Comparison of ENCODE assay signal across 18 cellular contexts in genomic region chr17:29077320-29077719, GRCh38. TPM values are rescaled to one million over a fixed set of nuclear protein-coding genes. Genes with fewer than 3 reads are reported as not detected.
DNase-seq lines count a peak whose midpoint lies in the region; ATAC-seq and TF ChIP-seq lines count a peak whose summit lies in the region.
"Had no signal": no experiment of that assay in that cellular context is flagged by ENCODE, and none has a peak within 500 bp of the region (broad histone marks: within the 10 kb centered on the region; RNA-seq: fewer than 3 reads in every experiment).

No MANE protein-coding gene starts in this region.

- 91% methylated on average over 7 of the region's 7 CpGs for WGBS in right cardiac atrium

- peak overlapping the region; percentile 68 for H3K27ac Mint-ChIP-seq in central memory CD8-positive, alpha-beta T cell (ENCODE audit: low read depth)

- no peak overlapping the region for H3K4me2 ChIP-seq in osteoblast (ENCODE audit: insufficient read depth, low read length)

- H3K9me3 Mint-ChIP-seq in central memory CD8-positive, alpha-beta T cell = no peaks in the 10 kb centered on the region
- H3K9me3 Mint-ChIP-seq: CD4-positive, alpha-beta memory T cell had no signal

- H3K36me3 Mint-ChIP-seq in central memory CD8-positive, alpha-beta T cell (ENCODE audit: insufficient read depth) = peaks cover 19% of the 10 kb centered on the region

- H3K4me3 ChIP-seq in right cardiac atrium (ENCODE audit: low read length) (no peak overlapping the region), osteoblast (ENCODE audit: insufficient read depth, low read length) (no peak overlapping the region), vagina (no peak overlapping the region)

- no peak overlapping the region for H3K4me3 Mint-ChIP-seq in central memory CD8-positive, alpha-beta T cell

- H3K79me2 ChIP-seq in osteoblast (ENCODE audit: insufficient read depth, low read length) = no peaks in the 10 kb centered on the region

- H3K36me3 ChIP-seq in osteoblast (ENCODE audit: insufficient read depth, low read length) (peaks cover 11% of the 10 kb centered on the region), vagina (peaks cover 0 to 28% of the 10 kb centered on the region in 2 donors)

- H4K20me1 ChIP-seq in osteoblast (ENCODE audit: insufficient read depth, low read length) = peaks cover 6% of the 10 kb centered on the region

- intact Hi-C loops in Right ventricle myocardium inferior (cut with DNase I) (no loop called here), right cardiac atrium (cut with DNase I) (loop anchor here in 1 of 4 donors (10.0 kb wide), 1 partner anchor 113 kb away; no protein-coding TSS in a partner anchor), vagina (cut with DNase I) (no loop called here)

- H3K9me3 ChIP-seq in right cardiac atrium (ENCODE audit: control insufficient read depth, low read length) (no peaks in the 10 kb centered on the region), osteoblast (ENCODE audit: low read depth, low read length) (no peaks in the 10 kb centered on the region), vagina (no peaks in the 10 kb centered on the region)

- TF ChIP-seq CTCF in osteoblast (IDR thresholded peaks at IDR 0.05; ENCODE audit: extremely low read depth, low read depth, low read length) (no peak), vagina (IDR thresholded peaks at IDR 0.05) (no peak)

- DNase-seq in Right ventricle myocardium inferior (ENCODE audit: missing footprints) (peak; percentile 37), right cardiac atrium (no peak), osteoblast (ENCODE audit: insufficient read length, low spot score, missing footprints) (peak; percentile 55), vagina (ENCODE audit: extremely low spot score in 2 of 2) (no peak), HuH-7.5 (ENCODE audit: low spot score) (no peak)
- no peak for DNase-seq in central memory CD8-positive, alpha-beta T cell (ENCODE audit: low spot score in 2 of 2)
- DNase-seq: 8988T; CD4-positive, alpha-beta memory T cell; HCEC 1CT; KBM-7; NCI-H1436; NCI-H2029 treated with DMSO at 0.1 percent for 48 hours; NCI-H2171 treated with DMSO at 0.1 percent for 48 hours; NCI-H446 treated with DMSO at 0.1 percent for 48 hours; NCI-H748 treated with DMSO at 0.1 percent for 48 hours; OCI-M1 had no signal

- no peak overlapping the region for H2AFZ ChIP-seq in osteoblast (ENCODE audit: low read length)

- no peaks in the 10 kb centered on the region for H3K4me1 ChIP-seq in right cardiac atrium (ENCODE audit: control insufficient read depth, insufficient read depth, low read length)
- H3K4me1 ChIP-seq in osteoblast (ENCODE audit: insufficient read depth, low read length) = peaks cover 11% of the 10 kb centered on the region
- no peaks in the 10 kb centered on the region for H3K4me1 ChIP-seq in vagina

- H3K27me3 ChIP-seq in right cardiac atrium (ENCODE audit: control insufficient read depth, insufficient read depth) = no peaks in the 10 kb centered on the region
- H3K27me3 ChIP-seq in osteoblast (ENCODE audit: insufficient read depth, low read length) = peaks cover 10% of the 10 kb centered on the region
- no peaks in the 10 kb centered on the region for H3K27me3 ChIP-seq in vagina

- no peak for TF ChIP-seq POLR2A in vagina (IDR thresholded peaks at IDR 0.05)

- H3K27me3 Mint-ChIP-seq in central memory CD8-positive, alpha-beta T cell = no peaks in the 10 kb centered on the region
- H3K27me3 Mint-ChIP-seq: CD4-positive, alpha-beta memory T cell had no signal

- H3K27ac ChIP-seq in right cardiac atrium (ENCODE audit: low read length) (no peak overlapping the region), osteoblast (ENCODE audit: low read depth, low read length) (no peak overlapping the region), vagina (no peak overlapping the region)

- peaks cover 26% of the 10 kb centered on the region for H3K4me1 Mint-ChIP-seq in central memory CD8-positive, alpha-beta T cell

- ATAC-seq in Right ventricle myocardium inferior (no peak), right cardiac atrium (no peak), HG02885 (IDR thresholded peaks at IDR 0.05; ENCODE audit: poor library complexity, unreplicated experiment) (no peak), HG02798 (IDR thresholded peaks at IDR 0.05; ENCODE audit: poor library complexity, unreplicated experiment) (no peak)
- ATAC-seq in central memory CD8-positive, alpha-beta T cell (replicated peaks; ENCODE audit: extremely low read depth, poor library complexity, severe bottlenecking) = no peak

RNA-seq across cellular contexts. Expression of gene PIPOX, which starts 34.4 kb away (rescaled TPM):
- total RNA-seq in Right ventricle myocardium inferior (1.1 TPM), right cardiac atrium (1 to 10 TPM in 2 of 4 donors, under 1 TPM in 2; 0.45 to 1.4 (median 0.91) TPM), osteoblast (1.4 and 1.8 TPM in 2 replicates), vagina (1.7 TPM)
- polyA plus RNA-seq in right cardiac atrium = 0.48 TPM

Comparison
In these comparisons a context has a peak if more than half of its experiments do, and no peak if none do; other contexts are left out.
1. DNase-seq: peak in Right ventricle myocardium inferior (single experiment) and osteoblast (single experiment); none in right cardiac atrium (0 of 3), central memory CD8-positive, alpha-beta T cell (0 of 2), vagina (0 of 2) and HuH-7.5 (single experiment).